22 cellular contexts compared by ENCODE assay signal in the genomic region with DNA sequence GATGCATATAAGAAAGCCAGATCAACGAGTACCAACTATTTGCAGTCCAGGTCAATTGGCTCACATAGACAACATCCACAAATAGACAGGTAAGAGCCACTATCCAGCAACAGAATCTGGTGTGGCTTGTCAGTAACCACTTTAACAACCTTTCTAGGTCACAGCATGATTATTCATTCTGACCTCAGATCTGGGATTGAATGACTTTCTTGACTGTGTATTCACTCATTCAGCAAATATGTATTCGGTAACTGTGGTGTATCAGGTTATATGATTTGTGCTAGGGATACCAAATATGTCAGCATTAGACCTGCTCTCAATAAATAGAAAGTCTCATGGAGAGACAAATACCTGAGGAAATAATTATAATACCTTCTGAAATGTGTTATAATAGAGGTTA.
DNase-seq lines count a peak whose midpoint lies in the region; ATAC-seq and TF ChIP-seq lines count a peak whose summit lies in the region.
"Had no signal": no experiment of that assay in that cellular context is flagged by ENCODE, and none has a peak within 500 bp of the region (broad histone marks: within the 10 kb centered on the region; RNA-seq: fewer than 3 reads in every experiment).

No MANE protein-coding gene starts in this region.

- H3K27ac ChIP-seq in PC-3 (ENCODE audit: low read length): peak overlapping the region; percentile 25
- H3K27ac ChIP-seq: 22Rv1, KMS-11 had no signal

- H3K4me1 Mint-ChIP-seq in activated naive CD8-positive, alpha-beta T cell treated with anti-CD3 and anti-CD28 coated beads, Interleukin-2, amount 50 U/mL, for 24 hours: no peaks in the 10 kb centered on the region
- H3K4me1 Mint-ChIP-seq: B cell; CD4-positive, CD25-positive, alpha-beta regulatory T cell had no signal

- H3K79me2 ChIP-seq in PC-3 (ENCODE audit: low read length): no peaks in the 10 kb centered on the region

- CTCF ChIA-PET in PC-3 (lab: Charles Lee): no interaction called here

- H3K9me3 Mint-ChIP-seq in activated naive CD8-positive, alpha-beta T cell treated with anti-CD3 and anti-CD28 coated beads, Interleukin-2, amount 50 U/mL, for 24 hours: peaks cover 3% of the 10 kb centered on the region
- H3K9me3 Mint-ChIP-seq: T-helper 1 cell treated with Interleukin-12 subunit alpha and Interleukin-12 subunit beta and Interleukin-4 antibody, amounts not matched to agents 30 μg/mL and 1 μg/mL, for 36 hours had no signal

- H3K27ac Mint-ChIP-seq in activated naive CD8-positive, alpha-beta T cell treated with anti-CD3 and anti-CD28 coated beads, Interleukin-2, amount 50 U/mL, for 24 hours: no peak overlapping the region
- H3K27ac Mint-ChIP-seq: B cell; CD4-positive, CD25-positive, alpha-beta regulatory T cell; HFFc6; T-helper 1 cell treated with Interleukin-12 subunit alpha and Interleukin-12 subunit beta and Interleukin-4 antibody, amounts not matched to agents 30 μg/mL and 1 μg/mL, for 36 hours had no signal

- H3K27me3 Mint-ChIP-seq in activated naive CD8-positive, alpha-beta T cell treated with anti-CD3 and anti-CD28 coated beads, Interleukin-2, amount 50 U/mL, for 24 hours: no peaks in the 10 kb centered on the region
- H3K27me3 Mint-ChIP-seq: B cell; CD4-positive, CD25-positive, alpha-beta regulatory T cell had no signal

- POLR2A ChIA-PET in PC-3 (lab: Charles Lee; ENCODE audit: unreplicated experiment): no interaction called here

- no peaks in the 10 kb centered on the region for H3K9me2 ChIP-seq in PC-3 (replicated peaks; ENCODE audit: low read length)

- H3K27me3 ChIP-seq in PC-3 (ENCODE audit: low read length): no peaks in the 10 kb centered on the region
- H3K27me3 ChIP-seq: MG63 had no signal

- H3K9ac ChIP-seq in PC-3 (ENCODE audit: low read length): no peak overlapping the region
- H3K9ac ChIP-seq: KMS-11 had no signal

- H3K4me2 ChIP-seq in PC-3 (ENCODE audit: low read length): peak overlapping the region; percentile 44
- H3K4me2 ChIP-seq: KMS-11 had no signal

- H3K4me3 Mint-ChIP-seq in activated naive CD8-positive, alpha-beta T cell treated with anti-CD3 and anti-CD28 coated beads, Interleukin-2, amount 50 U/mL, for 24 hours: no peak overlapping the region
- H3K4me3 Mint-ChIP-seq: B cell; CD4-positive, CD25-positive, alpha-beta regulatory T cell; HFFc6; T-helper 1 cell treated with Interleukin-12 subunit alpha and Interleukin-12 subunit beta and Interleukin-4 antibody, amounts not matched to agents 30 μg/mL and 1 μg/mL, for 36 hours had no signal

- ATAC-seq in PC-3: peak; percentile 97
- ATAC-seq in HG03442 (IDR thresholded peaks at IDR 0.05; ENCODE audit: unreplicated experiment): no peak
- ATAC-seq in activated naive CD8-positive, alpha-beta T cell treated with anti-CD3 and anti-CD28 coated beads, Interleukin-2, amount 50 U/mL, for 24 hours: no peak

- H3K36me3 ChIP-seq in PC-3 (ENCODE audit: low read depth, low read length): no peaks in the 10 kb centered on the region
- H3K36me3 ChIP-seq: MG63 had no signal

- H3K4me3 ChIP-seq in PC-3 (ENCODE audit: low read length): no peak overlapping the region
- no peak overlapping the region for H3K4me3 ChIP-seq in epithelial cell of esophagus (ENCODE audit: low read length)
- H3K4me3 ChIP-seq: MG63 had no signal

- DNase-seq in DMS153 (lab: John Stamatoyannopoulos, UW) (peak; percentile 5), DMS153 treated with DMSO at 0.1 percent for 48 hours (lab: John Stamatoyannopoulos, UW; ENCODE audit: unreplicated experiment) (no peak), HS-5 (ENCODE audit: low read depth) (peak; percentile 44), PC-3 (peak; percentile 93), epithelial cell of esophagus (ENCODE audit: low read depth) (peak; percentile 75), NCI-H2227 (lab: John Stamatoyannopoulos, UW; ENCODE audit: unreplicated experiment) (no peak)
- DNase-seq in activated naive CD8-positive, alpha-beta T cell treated with anti-CD3 and anti-CD28 coated beads, Interleukin-2, amount 50 U/mL, for 24 hours: no peak
- DNase-seq: Caco-2; CD4-positive, CD25-positive, alpha-beta regulatory T cell; DMS79 treated with DMSO at 0.1 percent for 48 hours; GOT3; HFFc6; MG63; NCI-H1092; NCI-H1694 treated with DMSO at 0.1 percent for 48 hours; NCI-H345; NCI-H526 had no signal

- no TSS peak for BruUV-seq in PC-3 (replicated peaks; lab: Mats Ljungman, UMichigan)

- TF ChIP-seq CTCF in PC-3 (conservative IDR thresholded peaks at IDR 0.05; ENCODE audit: low read depth, low read length) (no peak), epithelial cell of esophagus (IDR thresholded peaks at IDR 0.05; ENCODE audit: insufficient read depth, low read depth, low read length, missing control alignments) (no peak)

- H3K4me1 ChIP-seq in PC-3 (ENCODE audit: insufficient read depth, low read length): peaks cover 15% of the 10 kb centered on the region
- H3K4me1 ChIP-seq: Caco-2 had no signal

- intact Hi-C loops in PC-3 (cut with micrococcal nuclease): loop anchor here (2.0 kb wide), 1 partner anchor 44 kb away; no protein-coding TSS in a partner anchor

- no peaks in the 10 kb centered on the region for H3K36me3 Mint-ChIP-seq in activated naive CD8-positive, alpha-beta T cell treated with anti-CD3 and anti-CD28 coated beads, Interleukin-2, amount 50 U/mL, for 24 hours (ENCODE audit: low read depth)
- H3K36me3 Mint-ChIP-seq: CD4-positive, CD25-positive, alpha-beta regulatory T cell had no signal

- H3F3A ChIP-seq in PC-3 (ENCODE audit: low read length, unreplicated experiment): no peaks in the 10 kb centered on the region

- H4K20me1 ChIP-seq in PC-3 (ENCODE audit: low read length): no peaks in the 10 kb centered on the region

- H3K9me3 ChIP-seq in PC-3 (ENCODE audit: low read length): no peaks in the 10 kb centered on the region
- H3K9me3 ChIP-seq: Caco-2, MG63 had no signal

- no peak overlapping the region for H2AFZ ChIP-seq in PC-3 (ENCODE audit: low read length)

Comparison
In these comparisons a context has a peak if more than half of its experiments do, and no peak if none do; other contexts are left out.
1. DNase-seq: peak in DMS153 (single experiment), HS-5 (single experiment), PC-3 (single experiment) and epithelial cell of esophagus (single experiment); none in DMS153 treated with DMSO at 0.1 percent for 48 hours (single experiment), activated naive CD8-positive, alpha-beta T cell treated with anti-CD3 and anti-CD28 coated beads, Interleukin-2, amount 50 U/mL, for 24 hours (single experiment) and NCI-H2227 (single experiment).